Comparison of ENCODE assay signal across 9 cellular contexts in genomic region chr9:113012492-113012891, GRCh38. TPM values are rescaled to one million over a fixed set of nuclear protein-coding genes. Genes with fewer than 3 reads are reported as not detected.
A peak's percentile ranks its signal among the peaks of the same experiment; 100 is the strongest.
DNase-seq lines count a peak whose midpoint lies in the region; ATAC-seq and TF ChIP-seq lines count a peak whose summit lies in the region.
"Had no signal": no experiment of that assay in that cellular context is flagged by ENCODE, and none has a peak within 500 bp of the region (broad histone marks: within the 10 kb centered on the region; RNA-seq: fewer than 3 reads in every experiment).

No MANE protein-coding gene starts in this region.

- H3K27ac Mint-ChIP-seq in stimulated activated naive CD8-positive, alpha-beta T cell treated with anti-CD3 and anti-CD28 coated beads, Interleukin-15, Interleukin-2, amounts not matched to agents 100 ng/mL and 50 ng/mL, for 24 hours: no peak overlapping the region
- no peak overlapping the region for H3K27ac Mint-ChIP-seq in mesothelial cell of epicardium

- no peak for DNase-seq in stimulated activated naive CD8-positive, alpha-beta T cell treated with anti-CD3 and anti-CD28 coated beads, Interleukin-15, Interleukin-2, amounts not matched to agents 100 U/mL and 50 U/mL, for 24 hours
- DNase-seq in cardiac fibroblast (ENCODE audit: low read depth in 2 of 2) (peak in 1 of 2 donors; percentile 3), mesothelial cell of epicardium (ENCODE audit: low spot score in 2 of 2, unreplicated experiment in 2 of 2) (no peak), vagina (ENCODE audit: extremely low spot score in 2 of 2) (no peak), NCI-H128 (lab: John Stamatoyannopoulos, UW; ENCODE audit: unreplicated experiment) (no peak), NCI-H2227 (lab: John Stamatoyannopoulos, UW; ENCODE audit: unreplicated experiment) (no peak), NAMALWA (ENCODE audit: low spot score) (no peak)
- DNase-seq: Kasumi-1 had no signal

- H3K4me1 Mint-ChIP-seq in stimulated activated naive CD8-positive, alpha-beta T cell treated with anti-CD3 and anti-CD28 coated beads, Interleukin-15, Interleukin-2, amounts not matched to agents 100 ng/mL and 50 ng/mL, for 24 hours (ENCODE audit: low read depth): no peaks in the 10 kb centered on the region
- peaks cover 11% of the 10 kb centered on the region for H3K4me1 Mint-ChIP-seq in mesothelial cell of epicardium

- no peak for TF ChIP-seq POLR2A in vagina (IDR thresholded peaks at IDR 0.05)

- ATAC-seq in stimulated activated naive CD8-positive, alpha-beta T cell treated with anti-CD3 and anti-CD28 coated beads, Interleukin-15, Interleukin-2, amounts not matched to agents 100 U/mL and 50 U/mL, for 24 hours: no peak

- peaks cover 25% of the 10 kb centered on the region for H3K27me3 Mint-ChIP-seq in stimulated activated naive CD8-positive, alpha-beta T cell treated with anti-CD3 and anti-CD28 coated beads, Interleukin-15, Interleukin-2, amounts not matched to agents 100 ng/mL and 50 ng/mL, for 24 hours
- no peaks in the 10 kb centered on the region for H3K27me3 Mint-ChIP-seq in mesothelial cell of epicardium (ENCODE audit: low read depth)

- H3K9me3 Mint-ChIP-seq in stimulated activated naive CD8-positive, alpha-beta T cell treated with anti-CD3 and anti-CD28 coated beads, Interleukin-15, Interleukin-2, amounts not matched to agents 100 ng/mL and 50 ng/mL, for 24 hours: peaks cover 27% of the 10 kb centered on the region
- peaks cover 56% of the 10 kb centered on the region for H3K9me3 Mint-ChIP-seq in mesothelial cell of epicardium

- H3K36me3 Mint-ChIP-seq in stimulated activated naive CD8-positive, alpha-beta T cell treated with anti-CD3 and anti-CD28 coated beads, Interleukin-15, Interleukin-2, amounts not matched to agents 100 ng/mL and 50 ng/mL, for 24 hours (ENCODE audit: low read depth): peaks cover 13% of the 10 kb centered on the region
- peaks cover 22% of the 10 kb centered on the region for H3K36me3 Mint-ChIP-seq in mesothelial cell of epicardium

- no peaks in the 10 kb centered on the region for H3K36me3 ChIP-seq in vagina

- intact Hi-C loops in vagina (cut with DNase I): no loop called here

- H3K9me3 ChIP-seq in vagina: no peaks in the 10 kb centered on the region

- H3K4me3 Mint-ChIP-seq in stimulated activated naive CD8-positive, alpha-beta T cell treated with anti-CD3 and anti-CD28 coated beads, Interleukin-15, Interleukin-2, amounts not matched to agents 100 ng/mL and 50 ng/mL, for 24 hours: peak overlapping the region; percentile 56
- H3K4me3 Mint-ChIP-seq in mesothelial cell of epicardium: peak overlapping the region; percentile 85

- TF ChIP-seq CTCF in cardiac fibroblast (IDR thresholded peaks at IDR 0.05; ENCODE audit: low read depth, low read length): no peak
- no peak for TF ChIP-seq CTCF in mesothelial cell of epicardium (IDR thresholded peaks at IDR 0.05; ENCODE audit: unreplicated experiment)
- TF ChIP-seq CTCF in vagina (IDR thresholded peaks at IDR 0.05): no peak

- H3K4me3 ChIP-seq in cardiac fibroblast (replicated peaks in 1 of 2; ENCODE audit: low read depth in 2 of 2, low read length in 2 of 2) (peak overlapping the region; percentile 40 to 48), vagina (peak overlapping the region; percentile 30 to 48)

- no peaks in the 10 kb centered on the region for H3K4me1 ChIP-seq in vagina

- no peaks in the 10 kb centered on the region for H3K27me3 ChIP-seq in vagina

- H3K27ac ChIP-seq in vagina: no peak overlapping the region

RNA-seq across cellular contexts. Expression of gene ZNF883, which starts 0.5 kb away (rescaled TPM):
- 8.6 to 11.5 TPM (median 11.2 TPM) in 3 replicates for total RNA-seq in mesothelial cell of epicardium
- 0.98 TPM for total RNA-seq in vagina

RNA-seq across cellular contexts. Expression of gene ZFP37, which starts 44.0 kb away (rescaled TPM):
- total RNA-seq in mesothelial cell of epicardium: 8.2 to 9.3 TPM (median 8.9 TPM) in 3 replicates
- total RNA-seq in vagina: 3.7 TPM
